ENCODE assay signal across 1 cellular context in genomic region chr17:18860161-18860972, GRCh38.
TF ChIP-seq lines count a peak whose summit lies in the region.

No MANE protein-coding gene starts in this region.

TF ChIP-seq in GM23338, 12 proteins besides CTCF, POLR2A, EP300 and RAD21 (continued from another document):
- TF ChIP-seq, protein P1, sequence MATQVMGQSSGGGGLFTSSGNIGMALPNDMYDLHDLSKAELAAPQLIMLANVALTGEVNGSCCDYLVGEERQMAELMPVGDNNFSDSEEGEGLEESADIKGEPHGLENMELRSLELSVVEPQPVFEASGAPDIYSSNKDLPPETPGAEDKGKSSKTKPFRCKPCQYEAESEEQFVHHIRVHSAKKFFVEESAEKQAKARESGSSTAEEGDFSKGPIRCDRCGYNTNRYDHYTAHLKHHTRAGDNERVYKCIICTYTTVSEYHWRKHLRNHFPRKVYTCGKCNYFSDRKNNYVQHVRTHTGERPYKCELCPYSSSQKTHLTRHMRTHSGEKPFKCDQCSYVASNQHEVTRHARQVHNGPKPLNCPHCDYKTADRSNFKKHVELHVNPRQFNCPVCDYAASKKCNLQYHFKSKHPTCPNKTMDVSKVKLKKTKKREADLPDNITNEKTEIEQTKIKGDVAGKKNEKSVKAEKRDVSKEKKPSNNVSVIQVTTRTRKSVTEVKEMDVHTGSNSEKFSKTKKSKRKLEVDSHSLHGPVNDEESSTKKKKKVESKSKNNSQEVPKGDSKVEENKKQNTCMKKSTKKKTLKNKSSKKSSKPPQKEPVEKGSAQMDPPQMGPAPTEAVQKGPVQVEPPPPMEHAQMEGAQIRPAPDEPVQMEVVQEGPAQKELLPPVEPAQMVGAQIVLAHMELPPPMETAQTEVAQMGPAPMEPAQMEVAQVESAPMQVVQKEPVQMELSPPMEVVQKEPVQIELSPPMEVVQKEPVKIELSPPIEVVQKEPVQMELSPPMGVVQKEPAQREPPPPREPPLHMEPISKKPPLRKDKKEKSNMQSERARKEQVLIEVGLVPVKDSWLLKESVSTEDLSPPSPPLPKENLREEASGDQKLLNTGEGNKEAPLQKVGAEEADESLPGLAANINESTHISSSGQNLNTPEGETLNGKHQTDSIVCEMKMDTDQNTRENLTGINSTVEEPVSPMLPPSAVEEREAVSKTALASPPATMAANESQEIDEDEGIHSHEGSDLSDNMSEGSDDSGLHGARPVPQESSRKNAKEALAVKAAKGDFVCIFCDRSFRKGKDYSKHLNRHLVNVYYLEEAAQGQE (IDR thresholded peaks at IDR 0.05; ENCODE audit: unreplicated experiment): no peak
- TF ChIP-seq EZH2phosphoT487 (IDR thresholded peaks at IDR 0.05; ENCODE audit: unreplicated experiment) (no peak), ZNF331 (CRISPR knock-in tag; IDR thresholded peaks at IDR 0.05; ENCODE audit: low read depth) (no peak), POLR2AphosphoS5 (IDR thresholded peaks at IDR 0.05; ENCODE audit: low read depth) (no peak), NANOG (IDR thresholded peaks at IDR 0.05; ENCODE audit: borderline replicate concordance) (no peak)
- TF ChIP-seq, protein P2, sequence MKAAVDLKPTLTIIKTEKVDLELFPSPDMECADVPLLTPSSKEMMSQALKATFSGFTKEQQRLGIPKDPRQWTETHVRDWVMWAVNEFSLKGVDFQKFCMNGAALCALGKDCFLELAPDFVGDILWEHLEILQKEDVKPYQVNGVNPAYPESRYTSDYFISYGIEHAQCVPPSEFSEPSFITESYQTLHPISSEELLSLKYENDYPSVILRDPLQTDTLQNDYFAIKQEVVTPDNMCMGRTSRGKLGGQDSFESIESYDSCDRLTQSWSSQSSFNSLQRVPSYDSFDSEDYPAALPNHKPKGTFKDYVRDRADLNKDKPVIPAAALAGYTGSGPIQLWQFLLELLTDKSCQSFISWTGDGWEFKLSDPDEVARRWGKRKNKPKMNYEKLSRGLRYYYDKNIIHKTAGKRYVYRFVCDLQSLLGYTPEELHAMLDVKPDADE (IDR thresholded peaks at IDR 0.05): no peak
